8 cellular contexts compared by ENCODE assay signal in the genomic region with DNA sequence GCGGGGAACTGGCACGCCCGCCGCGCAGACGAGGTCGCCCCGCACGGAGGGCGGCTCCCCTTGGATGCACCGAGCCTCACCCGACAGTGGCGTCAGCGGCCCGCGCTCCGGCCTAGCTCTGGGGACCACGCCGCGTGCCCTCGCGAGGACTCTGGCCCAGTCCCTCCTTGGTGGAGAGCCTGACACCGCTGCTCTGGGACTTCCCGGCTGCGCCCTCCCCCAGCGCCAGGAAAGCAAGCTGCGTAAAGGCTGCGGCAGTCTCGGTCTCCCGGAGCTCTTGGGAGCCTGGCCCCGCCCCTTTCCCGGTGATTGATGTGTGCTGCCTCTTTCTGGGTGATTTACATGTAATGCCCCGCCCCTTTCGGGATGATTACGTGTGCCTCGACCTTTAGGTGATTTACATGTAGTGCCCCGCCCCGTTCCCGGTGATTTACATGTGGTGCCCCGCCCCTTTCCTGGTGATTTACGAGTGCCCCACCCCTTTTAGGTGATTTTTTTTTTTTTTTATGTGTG. TPM values are rescaled to one million over a fixed set of nuclear protein-coding genes. Genes with fewer than 3 reads are reported as not detected.
DNase-seq lines count a peak whose midpoint lies in the region; ATAC-seq and TF ChIP-seq lines count a peak whose summit lies in the region.

Gene LENG9, minus strand, starts transcription at position 248 of the 513 bp plus-strand sequence. CDS start 252 bp downstream, outside the sequence.

- DNase-seq in AG08395 (ENCODE audit: low spot score), result peak; percentile 88
- peak; percentile 98 for DNase-seq in NCI-H446 treated with DMSO at 0.1 percent for 48 hours (lab: John Stamatoyannopoulos, UW)
- peak; percentile 100 for DNase-seq in activated CD4-positive, alpha-beta T cell treated with anti-CD3 and anti-CD28 coated beads for 36 hours
- DNase-seq in chondrocyte (ENCODE audit: low spot score), result peak; percentile 99
- DNase-seq in kidney glomerular epithelial cell (lab: John Stamatoyannopoulos, UW), result peak; percentile 96
- DNase-seq in stimulated activated CD4-positive, alpha-beta T cell treated with anti-CD3 and anti-CD28 coated beads, Interleukin-15, amount 100 ng/mL, for 48 hours (ENCODE audit: low read depth in 2 of 2), result peak; percentile 98 to 99

- peak within 1 kb of the TSS; percentile 91 for H3K27ac Mint-ChIP-seq in activated CD4-positive, alpha-beta T cell treated with anti-CD3 and anti-CD28 coated beads for 36 hours
- H3K27ac Mint-ChIP-seq in chondrocyte (ENCODE audit: unreplicated experiment), result peak within 1 kb of the TSS; percentile 99

- CTCF ChIA-PET in activated CD4-positive, alpha-beta T cell treated with anti-CD3 and anti-CD28 coated beads for 36 hours (lab: Charles Lee), result interaction anchor here (0.5 to 1.0 kb wide), 6 partner anchors 15 to 631 kb away, joined by 3 to 5 read pairs (median 3); no protein-coding TSS in a partner anchor

- intact Hi-C loops in activated CD4-positive, alpha-beta T cell treated with anti-CD3 and anti-CD28 coated beads for 36 hours (cut with DNase I, micrococcal nuclease), result loop anchor here (1.0 to 10.0 kb wide), 23 partner anchors 14 to 1269 kb away; partner anchors contain the start of genes LENG8 (in 2 of the 2), MYADM (in 2 of the 2), CNOT3 (in 1 of the 2) and DNAAF3 (in 1 of the 2)

- peaks cover 17% of the 10 kb centered on the region for H3K36me3 Mint-ChIP-seq in activated CD4-positive, alpha-beta T cell treated with anti-CD3 and anti-CD28 coated beads for 36 hours (ENCODE audit: low read depth)
- peaks cover 19% of the 10 kb centered on the region for H3K36me3 Mint-ChIP-seq in chondrocyte (ENCODE audit: low read depth)

- POLR2A ChIA-PET in activated CD4-positive, alpha-beta T cell treated with anti-CD3 and anti-CD28 coated beads for 36 hours (lab: Charles Lee), result interaction anchor here (0.6 to 1.0 kb wide), 9 partner anchors 10 to 1135 kb away, joined by 3 to 18 read pairs (median 4); partner anchors contain the start of genes CDC42EP5, LENG8, PPP1R12C and PRPF31

- peaks cover 6% of the 10 kb centered on the region for H3K27me3 Mint-ChIP-seq in activated CD4-positive, alpha-beta T cell treated with anti-CD3 and anti-CD28 coated beads for 36 hours
- H3K27me3 Mint-ChIP-seq in chondrocyte (ENCODE audit: low read depth), result no peaks in the 10 kb centered on the region

- H3K4me1 Mint-ChIP-seq in activated CD4-positive, alpha-beta T cell treated with anti-CD3 and anti-CD28 coated beads for 36 hours, result peaks cover 26% of the 10 kb centered on the region
- peaks cover 41% of the 10 kb centered on the region for H3K4me1 Mint-ChIP-seq in chondrocyte (ENCODE audit: low read depth)

- peak within 1 kb of the TSS; percentile 80 for H3K4me3 Mint-ChIP-seq in activated CD4-positive, alpha-beta T cell treated with anti-CD3 and anti-CD28 coated beads for 36 hours
- H3K4me3 Mint-ChIP-seq in chondrocyte (ENCODE audit: unreplicated experiment), result peak within 1 kb of the TSS; percentile 88

- peaks cover 2% of the 10 kb centered on the region for H3K9me3 Mint-ChIP-seq in activated CD4-positive, alpha-beta T cell treated with anti-CD3 and anti-CD28 coated beads for 36 hours (ENCODE audit: low read depth)
- H3K9me3 Mint-ChIP-seq in chondrocyte (ENCODE audit: low read depth), result no peaks in the 10 kb centered on the region

- no peak for TF ChIP-seq CTCF in chondrocyte (IDR thresholded peaks at IDR 0.05)

- ATAC-seq in GM19023 (IDR thresholded peaks at IDR 0.05; ENCODE audit: unreplicated experiment), result peak; percentile 62
- peak; percentile 67 for ATAC-seq in HG03175 (IDR thresholded peaks at IDR 0.05; ENCODE audit: unreplicated experiment)
- ATAC-seq in activated CD4-positive, alpha-beta T cell treated with anti-CD3 and anti-CD28 coated beads for 36 hours, result peak; percentile 69

RNA-seq across cellular contexts. Expression of gene LENG9, which starts in this region (rescaled TPM):
- total RNA-seq in activated CD4-positive, alpha-beta T cell treated with anti-CD3 and anti-CD28 coated beads for 36 hours, result 1 to 10 TPM; 5.0 to 5.1 TPM
- 10.2 to 14.8 TPM (median 13.2 TPM) in 3 replicates for total RNA-seq in chondrocyte

Comparison
In these comparisons a context has a peak if more than half of its experiments do, and no peak if none do; other contexts are left out.
1. Peak in every context shown above with its lines: DNase-seq and ATAC-seq.